13 cellular contexts compared by ENCODE assay signal in genomic region chr10:16742165-16742960, GRCh38.
DNase-seq lines count a peak whose midpoint lies in the region; ATAC-seq, FAIRE-seq and TF ChIP-seq lines count a peak whose summit lies in the region.
"Had no signal": no experiment of that assay in that cellular context is flagged by ENCODE, and none has a peak within 500 bp of the region (broad histone marks: within the 10 kb centered on the region; RNA-seq: fewer than 3 reads in every experiment).

No MANE protein-coding gene starts in this region.

- H3K36me3 ChIP-seq in endothelial cell of umbilical vein (ENCODE audit: control insufficient read depth in 2 of 2, extremely low read depth in 1 of 2, insufficient read depth in 2 of 2, low read length in 2 of 2) = no peaks in the 10 kb centered on the region
- H3K36me3 ChIP-seq: SJCRH30 had no signal

- no peak for TF ChIP-seq CTCF in endothelial cell of umbilical vein (IDR thresholded peaks at IDR 0.05; ENCODE audit: extremely low read depth in 1 of 2, insufficient read depth in 1 of 2, low read depth in 1 of 2, low read length in 2 of 2)

- BruUV-seq in endothelial cell of umbilical vein (replicated peaks; lab: Mats Ljungman, UMichigan) = no TSS peak

- TF ChIP-seq POLR2A in endothelial cell of umbilical vein (IDR thresholded peaks at IDR 0.05; ENCODE audit: low read depth, low read length) = no peak

- no peaks in the 10 kb centered on the region for H3K79me2 ChIP-seq in endothelial cell of umbilical vein (ENCODE audit: control insufficient read depth, insufficient read depth, low read length)

- POLR2A ChIA-PET in endothelial cell of umbilical vein (lab: Charles Lee) = no interaction called here

- H3K27ac ChIP-seq in endothelial cell of umbilical vein (ENCODE audit: insufficient read depth, low read depth, low read length) = no peak overlapping the region
- H3K27ac ChIP-seq: C4-2B, RWPE1, SJCRH30 had no signal

- H2AFZ ChIP-seq in endothelial cell of umbilical vein (ENCODE audit: low read depth, low read length) = no peak overlapping the region

- no peaks in the 10 kb centered on the region for H3K9me1 ChIP-seq in endothelial cell of umbilical vein (replicated peaks; ENCODE audit: control insufficient read depth, extremely low read depth, insufficient read depth, low read length)

- no peak overlapping the region for H3K9ac ChIP-seq in endothelial cell of umbilical vein (replicated peaks; ENCODE audit: extremely low read depth, insufficient read depth, low read length)

- no peaks in the 10 kb centered on the region for H3K9me3 ChIP-seq in endothelial cell of umbilical vein (replicated peaks; ENCODE audit: control insufficient read depth, insufficient read depth, low read length)
- H3K9me3 ChIP-seq: SJCRH30 had no signal

- DNase-seq in Kasumi-1 (lab: John Stamatoyannopoulos, UW) (peak; percentile 83 to 89), NOMO-1 (lab: John Stamatoyannopoulos, UW; ENCODE audit: unreplicated experiment in 2 of 2) (peak; percentile 53 to 79), endothelial cell of umbilical vein (ENCODE audit: low read depth, low spot score) (peak; percentile 88), pulmonary artery endothelial cell (ENCODE audit: low read depth, low spot score) (peak; percentile 48), mucosa of gallbladder (ENCODE audit: low spot score) (no peak)
- DNase-seq: H7, NCI-H1694 treated with DMSO at 0.1 percent for 48 hours, OCI-M1 had no signal

- H3K27me3 ChIP-seq in endothelial cell of umbilical vein (ENCODE audit: control insufficient read depth in 2 of 2, insufficient read depth in 2 of 2, low read length in 2 of 2) = no peaks in the 10 kb centered on the region
- H3K27me3 ChIP-seq: SJCRH30 had no signal

- CTCF ChIA-PET in endothelial cell of umbilical vein (lab: Charles Lee) = interaction anchor here (1.2 kb wide), 1 partner anchor 12 kb away, joined by 3 read pairs; no protein-coding TSS in a partner anchor

- peaks cover 2% of the 10 kb centered on the region for H4K20me1 ChIP-seq in endothelial cell of umbilical vein (replicated peaks; ENCODE audit: control insufficient read depth, extremely low read depth, insufficient read depth, low read length)

- peaks cover 17% of the 10 kb centered on the region for H3K4me1 ChIP-seq in endothelial cell of umbilical vein (ENCODE audit: control insufficient read depth, extremely low read depth, insufficient read depth, low read length)

- ATAC-seq in GM21360 (IDR thresholded peaks at IDR 0.05; ENCODE audit: unreplicated experiment) (no peak), GM21526 (IDR thresholded peaks at IDR 0.05; ENCODE audit: low FRiP score, unreplicated experiment) (no peak)

- intact Hi-C loops in endothelial cell of umbilical vein (cut with micrococcal nuclease) = loop anchor here (1.0 kb wide), 1 partner anchor 35 kb away; no protein-coding TSS in a partner anchor

- dilution Hi-C loops in endothelial cell of umbilical vein (cut with MboI; ENCODE audit: extremely low pct_ligation_motif_present, low sequenced_read_pairs) = no loop called here

- no peak overlapping the region for H3K4me3 ChIP-seq in endothelial cell of umbilical vein (replicated peaks in 1 of 3; ENCODE audit: insufficient read depth in 1 of 3, low read depth in 1 of 3, low read length in 3 of 3)
- H3K4me3 ChIP-seq: SJCRH30 had no signal

- H3K4me2 ChIP-seq in endothelial cell of umbilical vein (ENCODE audit: insufficient read depth, low read length) = peak overlapping the region; percentile 8

- FAIRE-seq in endothelial cell of umbilical vein (lab: Jason Lieb, UNC) = peak; percentile 76

TF ChIP-seq in endothelial cell of umbilical vein, 7 proteins besides CTCF, POLR2A, EP300 and RAD21:
- TF ChIP-seq MAX (IDR thresholded peaks at IDR 0.05; ENCODE audit: insufficient read depth, insufficient read length) (peak; percentile 27), GATA2 (IDR thresholded peaks at IDR 0.05; ENCODE audit: insufficient read depth, insufficient read length, low read depth, low read length) (no peak), JUN (IDR thresholded peaks at IDR 0.05; ENCODE audit: borderline replicate concordance, insufficient read depth, insufficient read length, low read depth) (no peak)
